ENCODE assay signal across 22 cellular contexts in genomic region chr3:11165457-11165856, GRCh38. TPM values are rescaled to one million over a fixed set of nuclear protein-coding genes. Genes with fewer than 3 reads are reported as not detected.
"Had no signal": no experiment of that assay in that cellular context is flagged by ENCODE, and none has a peak within 500 bp of the region (broad histone marks: within the 10 kb centered on the region; RNA-seq: fewer than 3 reads in every experiment).

No MANE protein-coding gene starts in this region.

- H3K4me1 Mint-ChIP-seq: activated B cell treated with CpG ODN at 0.5 μM for 24 hours; activated CD4-positive, alpha-beta T cell treated with anti-CD3 and anti-CD28 coated beads, Interleukin-2, amount 10 ng/mL, durations not matched to agents 7 days and 5 days; activated T-helper 17 cell treated with anti-CD3 and anti-CD28 coated beads, Interleukin-2, amount 50 U/mL, for 72 hours had no signal

- ATAC-seq: activated T-helper 17 cell treated with anti-CD3 and anti-CD28 coated beads, Interleukin-2, amount 50 U/mL, for 72 hours; PC-3; T-helper 17 cell had no signal

- H3K27ac Mint-ChIP-seq: activated B cell treated with CpG ODN at 0.5 μM for 24 hours; activated CD4-positive, alpha-beta memory T cell treated with anti-CD3 and anti-CD28 coated beads for 36 hours; activated CD4-positive, alpha-beta T cell treated with anti-CD3 and anti-CD28 coated beads, Interleukin-2, amount 10 ng/mL, durations not matched to agents 7 days and 5 days; activated naive CD4-positive, alpha-beta T cell treated with anti-CD3 and anti-CD28 coated beads for 36 hours; activated naive CD8-positive, alpha-beta T cell; activated T-helper 17 cell treated with anti-CD3 and anti-CD28 coated beads, Interleukin-2, amount 50 U/mL, for 72 hours; T-helper 17 cell had no signal

- H3K36me3 Mint-ChIP-seq: activated CD4-positive, alpha-beta memory T cell treated with anti-CD3 and anti-CD28 coated beads for 36 hours; activated naive CD8-positive, alpha-beta T cell had no signal

- DNase-seq: activated B cell treated with CpG ODN at 0.5 μM for 24 hours; activated CD4-positive, alpha-beta memory T cell treated with anti-CD3 and anti-CD28 coated beads for 36 hours; activated CD4-positive, alpha-beta T cell treated with anti-CD3 and anti-CD28 coated beads, Interleukin-2, amount 10 ng/mL, durations not matched to agents 7 days and 5 days; activated CD8-positive, alpha-beta memory T cell treated with anti-CD3 and anti-CD28 coated beads for 24 hours; activated gamma-delta T cell; activated naive CD4-positive, alpha-beta T cell treated with anti-CD3 and anti-CD28 coated beads for 36 hours; activated T-cell treated with anti-CD3 and anti-CD28 coated beads, Interleukin-2, amount 50 U/mL, for 48 hours; central memory CD4-positive, alpha-beta T cell; Kasumi-1; KBM-7; NCI-H1105 treated with DMSO at 0.1 percent for 48 hours; NCI-H1436 treated with DMSO at 0.1 percent for 48 hours; NCI-H187; NCI-H2081; NCI-H524; PC-3; SHP77 treated with DMSO at 0.1 percent for 48 hours; T-helper 17 cell; T-helper 9 cell had no signal

- H3K4me3 Mint-ChIP-seq: activated B cell treated with CpG ODN at 0.5 μM for 24 hours; activated CD4-positive, alpha-beta memory T cell treated with anti-CD3 and anti-CD28 coated beads for 36 hours; activated CD4-positive, alpha-beta T cell treated with anti-CD3 and anti-CD28 coated beads, Interleukin-2, amount 10 ng/mL, durations not matched to agents 7 days and 5 days; activated naive CD4-positive, alpha-beta T cell treated with anti-CD3 and anti-CD28 coated beads for 36 hours; activated naive CD8-positive, alpha-beta T cell; activated T-helper 17 cell treated with anti-CD3 and anti-CD28 coated beads, Interleukin-2, amount 50 U/mL, for 72 hours; T-helper 17 cell had no signal

- H3K9me3 Mint-ChIP-seq: activated B cell treated with CpG ODN at 0.5 μM for 24 hours; activated CD4-positive, alpha-beta memory T cell treated with anti-CD3 and anti-CD28 coated beads for 36 hours; activated CD4-positive, alpha-beta T cell treated with anti-CD3 and anti-CD28 coated beads, Interleukin-2, amount 10 ng/mL, durations not matched to agents 7 days and 5 days; activated naive CD4-positive, alpha-beta T cell treated with anti-CD3 and anti-CD28 coated beads for 36 hours; activated T-helper 17 cell treated with anti-CD3 and anti-CD28 coated beads, Interleukin-2, amount 50 U/mL, for 72 hours had no signal

RNA-seq across cellular contexts. Expression of gene HRH1, which starts 11.2 kb away (rescaled TPM):
- total RNA-seq: activated B cell treated with CpG ODN at 0.5 μM for 24 hours, SK-MEL-5, T-helper 17 cell had no signal
